19 cellular contexts compared by ENCODE assay signal in genomic region chr1:147673816-147674215, GRCh38. TPM values are rescaled to one million over a fixed set of nuclear protein-coding genes. Genes with fewer than 3 reads are reported as not detected.
A peak's percentile ranks its signal among the peaks of the same experiment; 100 is the strongest.
DNase-seq lines count a peak whose midpoint lies in the region; ATAC-seq, FAIRE-seq and TF ChIP-seq lines count a peak whose summit lies in the region.
"Had no signal": no experiment of that assay in that cellular context is flagged by ENCODE, and none has a peak within 500 bp of the region (broad histone marks: within the 10 kb centered on the region; RNA-seq: fewer than 3 reads in every experiment).

No MANE protein-coding gene starts in this region.

- H3K9me3 Mint-ChIP-seq in Calu3 (ENCODE audit: low read depth, unreplicated experiment): peaks cover 5% of the 10 kb centered on the region

- peaks cover 15% of the 10 kb centered on the region for H3K9me3 ChIP-seq in PC-3 (ENCODE audit: low read length)
- peaks cover 4% of the 10 kb centered on the region for H3K9me3 ChIP-seq in osteoblast (ENCODE audit: low read depth, low read length)

- peak overlapping the region; percentile 95 for H3K27ac Mint-ChIP-seq in Calu3 (ENCODE audit: unreplicated experiment)
- H3K27ac Mint-ChIP-seq: CD4-positive, alpha-beta memory T cell; H9; HFFc6 had no signal

- H3K4me1 Mint-ChIP-seq in Calu3 (ENCODE audit: low read depth, unreplicated experiment): peaks cover 54% of the 10 kb centered on the region

- peaks cover 26% of the 10 kb centered on the region for H3F3A ChIP-seq in PC-3 (ENCODE audit: low read length, unreplicated experiment)

- FAIRE-seq in GM19239 (lab: Jason Lieb, UNC): no peak
- FAIRE-seq: A549, G401.6, H1 had no signal

- no peak for DNase-seq in Calu3
- DNase-seq in PC-3: no peak
- peak; percentile 79 for DNase-seq in osteoblast (ENCODE audit: insufficient read length, low spot score, missing footprints)
- no peak for DNase-seq in ecto neural progenitor cell (ENCODE audit: low spot score)
- no peak for DNase-seq in GM19239 (ENCODE audit: insufficient read length, low spot score)
- DNase-seq in activated CD4-positive, alpha-beta T cell treated with anti-CD3 and anti-CD28 coated beads, Interleukin-2, amount 50 U/mL, for 4 hours: no peak
- DNase-seq: 8988T; C1 segment of cervical spinal cord; CD4-positive, alpha-beta memory T cell; COR-L47; DMS153; DND-41; H9; HFFc6 had no signal

- H3K9me2 ChIP-seq in PC-3 (replicated peaks; ENCODE audit: low read length): no peaks in the 10 kb centered on the region

- H2AFZ ChIP-seq in PC-3 (ENCODE audit: low read length) (no peak overlapping the region), osteoblast (ENCODE audit: low read length) (no peak overlapping the region)

- TF ChIP-seq CTCF in Calu3 (IDR thresholded peaks at IDR 0.05; ENCODE audit: unreplicated experiment) (no peak), PC-3 (conservative IDR thresholded peaks at IDR 0.05; ENCODE audit: low read depth, low read length) (no peak), osteoblast (IDR thresholded peaks at IDR 0.05; ENCODE audit: extremely low read depth, low read depth, low read length) (no peak)

- H3K36me3 ChIP-seq in PC-3 (ENCODE audit: low read depth, low read length) (peaks cover 14% of the 10 kb centered on the region), osteoblast (ENCODE audit: insufficient read depth, low read length) (no peaks in the 10 kb centered on the region)

- H3K36me3 Mint-ChIP-seq in Calu3 (ENCODE audit: insufficient read depth, unreplicated experiment): peaks cover 37% of the 10 kb centered on the region

- CTCF ChIA-PET in Calu3 (lab: Charles Lee) (interaction anchor here (0.7 to 1.5 kb wide), 2 partner anchors 8 to 284 kb away, joined by 5 read pairs; no protein-coding TSS in a partner anchor), PC-3 (lab: Charles Lee) (no interaction called here)

- peaks cover 50% of the 10 kb centered on the region for H3K4me1 ChIP-seq in PC-3 (ENCODE audit: insufficient read depth, low read length)
- H3K4me1 ChIP-seq in osteoblast (ENCODE audit: insufficient read depth, low read length): peaks cover 25% of the 10 kb centered on the region

- no peaks in the 10 kb centered on the region for H4K20me1 ChIP-seq in PC-3 (ENCODE audit: low read length)
- no peaks in the 10 kb centered on the region for H4K20me1 ChIP-seq in osteoblast (ENCODE audit: insufficient read depth, low read length)

- intact Hi-C loops in Calu3 (cut with micrococcal nuclease; ENCODE audit: unreplicated experiment): no loop called here
- intact Hi-C loops in PC-3 (cut with micrococcal nuclease): no loop called here

- BruUV-seq in Calu3 (replicated peaks; lab: Mats Ljungman, UMichigan): no TSS peak
- BruUV-seq in PC-3 (replicated peaks; lab: Mats Ljungman, UMichigan): TSS peak; percentile 11

- ATAC-seq in PC-3: no peak
- ATAC-seq: A549, GM12878, HCT116 had no signal

- H3K27me3 ChIP-seq in PC-3 (ENCODE audit: low read length): no peaks in the 10 kb centered on the region
- H3K27me3 ChIP-seq in osteoblast (ENCODE audit: insufficient read depth, low read length): no peaks in the 10 kb centered on the region

- POLR2A ChIA-PET in PC-3 (lab: Charles Lee; ENCODE audit: unreplicated experiment): no interaction called here

- H3K4me3 ChIP-seq in PC-3 (ENCODE audit: low read length): no peak overlapping the region
- H3K4me3 ChIP-seq in osteoblast (ENCODE audit: insufficient read depth, low read length): no peak overlapping the region
- H3K4me3 ChIP-seq: A549, GM12878 had no signal

- H3K9ac ChIP-seq in PC-3 (ENCODE audit: low read length): no peak overlapping the region

- H3K4me3 Mint-ChIP-seq in Calu3 (ENCODE audit: low read depth, unreplicated experiment): no peak overlapping the region
- H3K4me3 Mint-ChIP-seq: CD4-positive, alpha-beta memory T cell; H9; HFFc6 had no signal

- H3K27ac ChIP-seq in PC-3 (ENCODE audit: low read length) (no peak overlapping the region), osteoblast (ENCODE audit: low read depth, low read length) (no peak overlapping the region)

- H3K79me2 ChIP-seq in PC-3 (ENCODE audit: low read length) (peaks cover 14% of the 10 kb centered on the region), osteoblast (ENCODE audit: insufficient read depth, low read length) (peaks cover 1% of the 10 kb centered on the region)

- H3K27me3 Mint-ChIP-seq in Calu3 (ENCODE audit: unreplicated experiment): no peaks in the 10 kb centered on the region

- no peak overlapping the region for H3K4me2 ChIP-seq in PC-3 (ENCODE audit: low read length)
- no peak overlapping the region for H3K4me2 ChIP-seq in osteoblast (ENCODE audit: insufficient read depth, low read length)
- H3K4me2 ChIP-seq: A549 had no signal

RNA-seq across cellular contexts. Expression of gene ACP6, which starts 3.5 kb away (rescaled TPM):
- total RNA-seq in Calu3 (2022): 93.5 and 116 TPM in 2 replicates
- 51.2 and 58.2 TPM in 2 replicates for total RNA-seq in PC-3 (2014; rRNA removed)
- total RNA-seq in osteoblast: 6.9 and 9.1 TPM in 2 replicates
